In genomic region chr6:90468859-90469258, GRCh38 we compare ENCODE assay signal across 14 cellular contexts.
DNase-seq lines count a peak whose midpoint lies in the region; ATAC-seq, FAIRE-seq and TF ChIP-seq lines count a peak whose summit lies in the region.
"Had no signal": no experiment of that assay in that cellular context is flagged by ENCODE, and none has a peak within 500 bp of the region (broad histone marks: within the 10 kb centered on the region; RNA-seq: fewer than 3 reads in every experiment).

No MANE protein-coding gene starts in this region.

- H2AFZ ChIP-seq in SK-N-SH (ENCODE audit: low read depth) (no peak overlapping the region), K562 (ENCODE audit: low read depth, low read length) (no peak overlapping the region)

- no peaks in the 10 kb centered on the region for H3K36me3 Mint-ChIP-seq in activated CD4-positive, alpha-beta T cell treated with anti-CD3 and anti-CD28 coated beads for 36 hours (ENCODE audit: low read depth)
- H3K36me3 Mint-ChIP-seq in activated CD4-positive, alpha-beta T cell treated with anti-CD3 and anti-CD28 coated beads, Interleukin-2, amount 10 ng/mL, durations not matched to agents 7 days and 5 days (ENCODE audit: low read depth), result peaks cover 12% of the 10 kb centered on the region
- no peaks in the 10 kb centered on the region for H3K36me3 Mint-ChIP-seq in activated naive CD4-positive, alpha-beta T cell treated with anti-CD3 and anti-CD28 coated beads, Interleukin-2, amount 50 U/mL, for 24 hours
- H3K36me3 Mint-ChIP-seq: CD4-positive, CD25-positive, alpha-beta regulatory T cell had no signal

- no peak overlapping the region for H3K9ac ChIP-seq in SK-N-SH
- no peak overlapping the region for H3K9ac ChIP-seq in K562 (ENCODE audit: insufficient read depth in 1 of 2, low read depth in 2 of 2, low read length in 2 of 2)
- H3K9ac ChIP-seq: BLaER1 treated with 17β-estradiol and CSF1 and Interleukin-3, amounts not matched to agents 10 nM and 100 nM had no signal

- H3K36me3 ChIP-seq in SK-N-SH (replicated peaks in 1 of 2; ENCODE audit: control insufficient read depth in 1 of 2, insufficient read depth in 2 of 2, low read length in 1 of 2) (no peaks in the 10 kb centered on the region), K562 (ENCODE audit: control insufficient read depth, insufficient read depth, low read length) (no peaks in the 10 kb centered on the region), ovary (no peaks in the 10 kb centered on the region)
- H3K36me3 ChIP-seq: BLaER1 treated with 17β-estradiol and CSF1 and Interleukin-3, amounts not matched to agents 10 nM and 100 nM; HAP-1 had no signal

- peaks cover 96% of the 10 kb centered on the region for H3K4me1 Mint-ChIP-seq in activated CD4-positive, alpha-beta T cell treated with anti-CD3 and anti-CD28 coated beads for 36 hours
- peaks cover 96% of the 10 kb centered on the region for H3K4me1 Mint-ChIP-seq in activated CD4-positive, alpha-beta T cell treated with anti-CD3 and anti-CD28 coated beads, Interleukin-2, amount 10 ng/mL, durations not matched to agents 7 days and 5 days
- H3K4me1 Mint-ChIP-seq in activated naive CD4-positive, alpha-beta T cell treated with anti-CD3 and anti-CD28 coated beads, Interleukin-2, amount 50 U/mL, for 24 hours, result peaks cover 91% of the 10 kb centered on the region

- H3K9me3 ChIP-seq in SK-N-SH, result no peaks in the 10 kb centered on the region
- H3K9me3 ChIP-seq in K562 (replicated peaks; ENCODE audit: control insufficient read depth, insufficient read depth, low read depth, low read length), result no peaks in the 10 kb centered on the region
- no peaks in the 10 kb centered on the region for H3K9me3 ChIP-seq in ovary
- H3K9me3 ChIP-seq: BLaER1 treated with 17β-estradiol and CSF1 and Interleukin-3, amounts not matched to agents 10 nM and 100 nM; HAP-1 had no signal

- H3K9me3 Mint-ChIP-seq in activated CD4-positive, alpha-beta T cell treated with anti-CD3 and anti-CD28 coated beads for 36 hours (ENCODE audit: low read depth), result no peaks in the 10 kb centered on the region
- peaks cover 3% of the 10 kb centered on the region for H3K9me3 Mint-ChIP-seq in activated CD4-positive, alpha-beta T cell treated with anti-CD3 and anti-CD28 coated beads, Interleukin-2, amount 10 ng/mL, durations not matched to agents 7 days and 5 days
- no peaks in the 10 kb centered on the region for H3K9me3 Mint-ChIP-seq in activated naive CD4-positive, alpha-beta T cell treated with anti-CD3 and anti-CD28 coated beads, Interleukin-2, amount 50 U/mL, for 24 hours
- H3K9me3 Mint-ChIP-seq: CD4-positive, CD25-positive, alpha-beta regulatory T cell had no signal

- POLR2A ChIA-PET in activated CD4-positive, alpha-beta T cell treated with anti-CD3 and anti-CD28 coated beads for 36 hours (lab: Charles Lee), result no interaction called here
- POLR2A ChIA-PET in activated CD4-positive, alpha-beta T cell treated with anti-CD3 and anti-CD28 coated beads, Interleukin-2, amount 10 ng/mL, durations not matched to agents 7 days and 5 days (lab: Charles Lee), result no interaction called here
- POLR2A ChIA-PET in SK-N-SH (lab: Yijun Ruan, JAX), result no interaction called here
- POLR2A ChIA-PET in K562 (lab: Yijun Ruan, JAX), result no interaction called here

- H3K27ac Mint-ChIP-seq in activated CD4-positive, alpha-beta T cell treated with anti-CD3 and anti-CD28 coated beads for 36 hours, result peak overlapping the region; percentile 69
- no peak overlapping the region for H3K27ac Mint-ChIP-seq in activated CD4-positive, alpha-beta T cell treated with anti-CD3 and anti-CD28 coated beads, Interleukin-2, amount 10 ng/mL, durations not matched to agents 7 days and 5 days
- H3K27ac Mint-ChIP-seq in activated naive CD4-positive, alpha-beta T cell treated with anti-CD3 and anti-CD28 coated beads, Interleukin-2, amount 50 U/mL, for 24 hours, result peak overlapping the region; percentile 73

- WGBS in SK-N-SH (ENCODE audit: low lambda C conversion rate), result 21% methylated on average over 1 of the region's 1 CpG
- WGBS in K562 (ENCODE audit: insufficient coverage, low coverage, missing lambda C conversion rate), result 0% methylated on average over 1 of the region's 1 CpG
- 77 to 97% (median 80%) methylated on average over 1 of the region's 1 CpG for WGBS in ovary, 3 donors

- ATAC-seq in activated CD4-positive, alpha-beta T cell treated with anti-CD3 and anti-CD28 coated beads for 36 hours, result no peak
- ATAC-seq in K562, result no peak

- TF ChIP-seq CTCF in SK-N-SH (IDR thresholded peaks at IDR 0.05) (no peak), K562 (IDR thresholded peaks at IDR 0.05 in 2 of 3, conservative IDR thresholded peaks at IDR 0.05 in 1 of 3; ENCODE audit: insufficient read depth in 2 of 3, low read depth in 1 of 3, low read length in 3 of 3) (no peak), ovary (IDR thresholded peaks at IDR 0.05) (no peak)

- H3F3A ChIP-seq in SK-N-SH (replicated peaks; ENCODE audit: insufficient read depth), result no peaks in the 10 kb centered on the region

- H3K4me3 Mint-ChIP-seq in activated CD4-positive, alpha-beta T cell treated with anti-CD3 and anti-CD28 coated beads for 36 hours, result no peak overlapping the region
- no peak overlapping the region for H3K4me3 Mint-ChIP-seq in activated CD4-positive, alpha-beta T cell treated with anti-CD3 and anti-CD28 coated beads, Interleukin-2, amount 10 ng/mL, durations not matched to agents 7 days and 5 days
- H3K4me3 Mint-ChIP-seq in activated naive CD4-positive, alpha-beta T cell treated with anti-CD3 and anti-CD28 coated beads, Interleukin-2, amount 50 U/mL, for 24 hours, result no peak overlapping the region

- H4K20me1 ChIP-seq in SK-N-SH (ENCODE audit: insufficient read depth) (no peaks in the 10 kb centered on the region), K562 (replicated peaks; ENCODE audit: control insufficient read depth, insufficient read depth, low read length) (no peaks in the 10 kb centered on the region)
- H4K20me1 ChIP-seq: BLaER1 treated with 17β-estradiol and CSF1 and Interleukin-3, amounts not matched to agents 10 nM and 100 nM had no signal

- BruUV-seq in K562 (replicated peaks; lab: Mats Ljungman, UMichigan), result no TSS peak

- no peaks in the 10 kb centered on the region for H3K27me3 ChIP-seq in SK-N-SH (ENCODE audit: insufficient read depth)
- no peaks in the 10 kb centered on the region for H3K27me3 ChIP-seq in K562 (ENCODE audit: control insufficient read depth in 2 of 2, insufficient read depth in 2 of 2, low read length in 2 of 2)
- H3K27me3 ChIP-seq in ovary, result no peaks in the 10 kb centered on the region
- H3K27me3 ChIP-seq: BLaER1 treated with 17β-estradiol and CSF1 and Interleukin-3, amounts not matched to agents 10 nM and 100 nM had no signal

- TF ChIP-seq EP300 in SK-N-SH (IDR thresholded peaks at IDR 0.05; ENCODE audit: borderline replicate concordance in 1 of 2, low read depth in 1 of 2, low read length in 1 of 2) (peak in 1 of 2 experiments; percentile 69; a peak in 1 of 4 replicates), K562 (IDR thresholded peaks at IDR 0.05; ENCODE audit: low read length) (no peak), ovary (IDR thresholded peaks at IDR 0.05) (no peak)

- H3K9me2 ChIP-seq in SK-N-SH, result no peaks in the 10 kb centered on the region

- no peak for DNase-seq in activated CD4-positive, alpha-beta T cell treated with anti-CD3 and anti-CD28 coated beads for 36 hours
- DNase-seq in activated CD4-positive, alpha-beta T cell treated with anti-CD3 and anti-CD28 coated beads, Interleukin-2, amount 10 ng/mL, durations not matched to agents 7 days and 5 days, result no peak
- no peak for DNase-seq in activated naive CD4-positive, alpha-beta T cell treated with Interleukin-2 at 50 U/mL for 16 hours
- DNase-seq in SK-N-SH, result peak; percentile 35
- DNase-seq in K562 (ENCODE audit: extremely low read depth in 1 of 4, low spot score in 3 of 4), result no peak
- DNase-seq in NCI-H1105 treated with DMSO at 0.1 percent for 48 hours (lab: John Stamatoyannopoulos, UW), result no peak
- DNase-seq in ovary, result no peak
- DNase-seq: 8988T; CD4-positive, CD25-positive, alpha-beta regulatory T cell; DMS 273 treated with DMSO at 0.1 percent for 48 hours had no signal

- CTCF ChIA-PET in activated CD4-positive, alpha-beta T cell treated with anti-CD3 and anti-CD28 coated beads for 36 hours (lab: Charles Lee), result interaction anchor here (1.3 kb wide), 1 partner anchor 10 kb away, joined by 3 read pairs; no protein-coding TSS in a partner anchor
- CTCF ChIA-PET in activated CD4-positive, alpha-beta T cell treated with anti-CD3 and anti-CD28 coated beads, Interleukin-2, amount 10 ng/mL, durations not matched to agents 7 days and 5 days (lab: Charles Lee), result interaction anchor here (1.3 to 2.6 kb wide), 4 partner anchors 9 to 528 kb away, joined by 3 to 15 read pairs (median 3); no protein-coding TSS in a partner anchor
- CTCF ChIA-PET in SK-N-SH (lab: Yijun Ruan, JAX) (interaction anchor here (1.4 to 2.7 kb wide), 4 partner anchors 10 to 528 kb away, joined by 4 to 12 read pairs (median 10); no protein-coding TSS in a partner anchor), K562 (lab: Yijun Ruan, JAX; ENCODE audit: low intra/inter-chr PET ratio) (no interaction called here)

- in situ Hi-C loops in K562 (cut with MboI), result no loop called here

- H3K4me1 ChIP-seq in SK-N-SH (ENCODE audit: control insufficient read depth in 1 of 2, insufficient read depth in 2 of 2, low read depth in 1 of 2, low read length in 1 of 2) (peaks cover 0 to 4% of the 10 kb centered on the region in 2 experiments; a peak in 2 of 4 replicates), K562 (replicated peaks in 1 of 2; ENCODE audit: control insufficient read depth in 2 of 2, insufficient read depth in 2 of 2, low read length in 2 of 2) (peaks cover 14 to 57% of the 10 kb centered on the region in 2 experiments), ovary (ENCODE audit: insufficient read depth) (peaks cover 5% of the 10 kb centered on the region)

- TF ChIP-seq POLR2A in K562 (conservative IDR thresholded peaks at IDR 0.05) (no peak), ovary (IDR thresholded peaks at IDR 0.05) (no peak)

- H3K4me2 ChIP-seq in SK-N-SH (no peak overlapping the region), K562 (ENCODE audit: insufficient read depth, low read length) (no peak overlapping the region)
- H3K4me2 ChIP-seq: BLaER1 treated with 17β-estradiol and CSF1 and Interleukin-3, amounts not matched to agents 10 nM and 100 nM had no signal

- H3K79me2 ChIP-seq in SK-N-SH (ENCODE audit: insufficient read depth), result no peaks in the 10 kb centered on the region
- no peaks in the 10 kb centered on the region for H3K79me2 ChIP-seq in K562 (ENCODE audit: control insufficient read depth, insufficient read depth, low read length)

- H3K27ac ChIP-seq in SK-N-SH (ENCODE audit: low read depth in 2 of 2, low read length in 1 of 2), result peak overlapping the region in 1 of 2 experiments; percentile 28; a peak in 1 of 4 replicates
- no peak overlapping the region for H3K27ac ChIP-seq in K562 (ENCODE audit: extremely low read depth, low read depth, low read length)
- H3K27ac ChIP-seq in ovary, result no peak overlapping the region
- H3K27ac ChIP-seq: BLaER1 treated with 17β-estradiol and CSF1 and Interleukin-3, amounts not matched to agents 10 nM and 100 nM had no signal

- H3K27me3 Mint-ChIP-seq in activated CD4-positive, alpha-beta T cell treated with anti-CD3 and anti-CD28 coated beads for 36 hours, result peaks cover 2% of the 10 kb centered on the region
- peaks cover 3% of the 10 kb centered on the region for H3K27me3 Mint-ChIP-seq in activated CD4-positive, alpha-beta T cell treated with anti-CD3 and anti-CD28 coated beads, Interleukin-2, amount 10 ng/mL, durations not matched to agents 7 days and 5 days
- no peaks in the 10 kb centered on the region for H3K27me3 Mint-ChIP-seq in activated naive CD4-positive, alpha-beta T cell treated with anti-CD3 and anti-CD28 coated beads, Interleukin-2, amount 50 U/mL, for 24 hours

- no peak overlapping the region for H3K4me3 ChIP-seq in SK-N-SH (ENCODE audit: low read depth in 2 of 2, low read length in 1 of 2)
- no peak overlapping the region for H3K4me3 ChIP-seq in K562
- H3K4me3 ChIP-seq in ovary, result no peak overlapping the region
- H3K4me3 ChIP-seq: BLaER1 treated with 17β-estradiol and CSF1 and Interleukin-3, amounts not matched to agents 10 nM and 100 nM; HAP-1 had no signal

- no peaks in the 10 kb centered on the region for H3K9me1 ChIP-seq in K562 (ENCODE audit: control insufficient read depth, insufficient read depth, low read length)

- FAIRE-seq in K562 (lab: Jason Lieb, UNC), result peak; percentile 54
- FAIRE-seq: H1 had no signal

- TF ChIP-seq RAD21 in SK-N-SH (IDR thresholded peaks at IDR 0.05; ENCODE audit: low read length) (no peak), K562 (CRISPR knock-in tag; conservative IDR thresholded peaks at IDR 0.05 in 1 of 2, IDR thresholded peaks at IDR 0.05 in 1 of 2) (no peak)

- intact Hi-C loops in activated CD4-positive, alpha-beta T cell treated with anti-CD3 and anti-CD28 coated beads for 36 hours (cut with DNase I, micrococcal nuclease), result no loop called here
- intact Hi-C loops in K562 (cut with micrococcal nuclease) (no loop called here), ovary (cut with DNase I) (no loop called here)
